8 cellular contexts compared by ENCODE assay signal in the genomic region with DNA sequence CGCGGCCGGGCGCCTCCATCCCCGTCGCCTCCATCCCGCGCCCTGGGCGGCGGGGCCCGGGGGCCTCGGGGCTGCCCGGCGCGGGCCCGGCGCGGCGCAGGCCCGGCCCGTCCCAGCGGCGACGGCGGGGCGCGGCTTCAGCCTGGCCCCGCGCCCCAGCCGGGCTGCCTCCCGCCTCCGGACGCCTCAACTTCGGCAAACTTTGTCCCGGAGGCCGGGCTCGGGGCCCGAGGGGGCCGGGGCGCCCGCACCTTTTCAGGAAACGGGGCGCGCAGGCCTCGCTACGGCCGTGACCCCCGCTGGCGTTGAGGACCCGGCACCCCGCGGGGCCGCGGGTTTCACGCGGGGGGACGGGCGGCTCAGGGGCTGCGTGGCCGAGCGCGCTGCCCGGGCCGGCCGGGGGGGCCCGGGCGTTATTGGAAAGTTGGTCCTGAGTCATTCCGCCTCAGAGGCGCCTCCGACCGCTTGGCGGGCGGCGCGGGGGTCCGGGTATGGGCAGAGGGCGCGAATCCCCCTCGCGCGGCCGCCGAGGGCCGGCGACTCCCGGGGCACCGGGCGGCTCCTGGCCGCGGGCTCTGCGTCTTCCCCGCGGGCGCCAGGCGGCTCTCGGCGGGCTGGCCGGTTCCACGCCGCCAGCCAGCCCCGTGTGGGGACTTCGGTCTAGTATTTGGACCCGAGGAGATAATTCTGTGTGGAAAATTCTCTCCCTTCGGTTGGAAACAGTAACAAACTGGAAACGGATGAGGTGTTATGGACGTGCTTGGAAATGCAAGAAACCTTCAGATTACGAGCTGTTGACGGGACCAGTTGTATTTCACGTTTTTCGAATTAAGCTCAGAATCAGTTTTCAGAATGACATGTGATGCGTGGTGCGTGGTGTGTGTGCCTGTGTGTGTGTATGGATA. TPM values are rescaled to one million over a fixed set of nuclear protein-coding genes. Genes with fewer than 3 reads are reported as not detected.
A peak's percentile ranks its signal among the peaks of the same experiment; 100 is the strongest.
DNase-seq lines count a peak whose midpoint lies in the region; ATAC-seq and TF ChIP-seq lines count a peak whose summit lies in the region.

No MANE protein-coding gene starts in this region.

- peak; percentile 15 for DNase-seq in DND-41
- DNase-seq in MM.1S, result peak; percentile 16
- peak; percentile 30 for DNase-seq in activated naive CD8-positive, alpha-beta T cell treated with anti-CD3 and anti-CD28 coated beads, Interleukin-2, amount 50 U/mL, for 24 hours
- peak in 1 of 2 donors; percentile 27 for DNase-seq in heart right ventricle
- no peak for DNase-seq in prostate gland (ENCODE audit: low spot score)
- DNase-seq in mesenteric fat pad (ENCODE audit: low spot score), result no peak
- DNase-seq in activated gamma-delta T cell treated with Interleukin-2 at 50 U/mL for 16 hours, result no peak

- H3K27ac ChIP-seq in DND-41 (ENCODE audit: low read length) (peak overlapping the region; percentile 30; the same call in 1 of the 2 replicates), MM.1S (ENCODE audit: low read length) (peak overlapping the region; percentile 18; the same call in 1 of the 2 replicates), heart right ventricle (peak overlapping the region; percentile 48 to 94 (median 85)), prostate gland (peak overlapping the region; percentile 74 to 79)

- peaks cover 68% of the 10 kb centered on the region for H3K4me1 Mint-ChIP-seq in activated naive CD8-positive, alpha-beta T cell treated with anti-CD3 and anti-CD28 coated beads, Interleukin-2, amount 50 U/mL, for 24 hours

- H3K36me3 ChIP-seq in DND-41 (ENCODE audit: insufficient read depth, low read length), result peaks cover 6% of the 10 kb centered on the region; the same call in 1 of the 2 replicates
- no peaks in the 10 kb centered on the region for H3K36me3 ChIP-seq in MM.1S (replicated peaks; ENCODE audit: insufficient read depth, low read length)
- no peaks in the 10 kb centered on the region for H3K36me3 ChIP-seq in heart right ventricle
- no peaks in the 10 kb centered on the region for H3K36me3 ChIP-seq in prostate gland

- H3K27ac Mint-ChIP-seq in activated naive CD8-positive, alpha-beta T cell treated with anti-CD3 and anti-CD28 coated beads, Interleukin-2, amount 50 U/mL, for 24 hours, result peak overlapping the region; percentile 97

- H3K79me2 ChIP-seq in DND-41 (ENCODE audit: insufficient read depth, low read length), result peaks cover 53% of the 10 kb centered on the region
- H3K79me2 ChIP-seq in MM.1S (ENCODE audit: low read length), result peaks cover 46% of the 10 kb centered on the region

- no peaks in the 10 kb centered on the region for H3K27me3 ChIP-seq in DND-41 (ENCODE audit: insufficient read depth, low read length, poor library complexity)
- no peaks in the 10 kb centered on the region for H3K27me3 ChIP-seq in MM.1S (replicated peaks; ENCODE audit: insufficient read depth, low read length)
- H3K27me3 ChIP-seq in heart right ventricle, result no peaks in the 10 kb centered on the region
- H3K27me3 ChIP-seq in prostate gland (replicated peaks; ENCODE audit: insufficient read depth), result no peaks in the 10 kb centered on the region

- H3K4me3 ChIP-seq in DND-41 (ENCODE audit: low read depth in 1 of 2, low read length in 2 of 2), result peak overlapping the region; percentile 59 to 62; a peak in 3 of 4 replicates
- peak overlapping the region; percentile 82 for H3K4me3 ChIP-seq in MM.1S (ENCODE audit: low read length)
- peak overlapping the region; percentile 1 to 94 (median 71) for H3K4me3 ChIP-seq in heart right ventricle
- H3K4me3 ChIP-seq in prostate gland, result peak overlapping the region; percentile 69 to 87

- H3K4me2 ChIP-seq in DND-41 (ENCODE audit: insufficient read depth, low read length) (peak overlapping the region; percentile 88), MM.1S (ENCODE audit: low read depth, low read length) (peak overlapping the region; percentile 79)

- H3K9me3 ChIP-seq in DND-41 (ENCODE audit: insufficient read depth, low read length, severe bottlenecking), result no peaks in the 10 kb centered on the region
- H3K9me3 ChIP-seq in MM.1S (replicated peaks; ENCODE audit: insufficient read depth, low read length), result no peaks in the 10 kb centered on the region
- no peaks in the 10 kb centered on the region for H3K9me3 ChIP-seq in heart right ventricle
- no peaks in the 10 kb centered on the region for H3K9me3 ChIP-seq in prostate gland

- H3K9ac ChIP-seq in DND-41 (ENCODE audit: low read depth, low read length) (peak overlapping the region; percentile 87), MM.1S (ENCODE audit: low read length) (peak overlapping the region; percentile 62)

- no peaks in the 10 kb centered on the region; the same call in 1 of the 2 replicates for H3F3A ChIP-seq in MM.1S (ENCODE audit: insufficient read depth, low read length)

- 0 to 1% methylated on average over 77 to 112 of the region's 112 CpGs for WGBS in heart right ventricle, 2 donors
- 2% methylated on average over 69 of the region's 112 CpGs for WGBS in prostate gland

- H3K9me2 ChIP-seq in MM.1S (replicated peaks; ENCODE audit: insufficient read depth, low read length), result no peaks in the 10 kb centered on the region

- no peaks in the 10 kb centered on the region for H3K27me3 Mint-ChIP-seq in activated naive CD8-positive, alpha-beta T cell treated with anti-CD3 and anti-CD28 coated beads, Interleukin-2, amount 50 U/mL, for 24 hours

- intact Hi-C loops in heart right ventricle (cut with DNase I), result loop anchor here in 6 of 10 donors (5.0 to 10.0 kb wide), 2 partner anchors 137 to 139 kb away; no protein-coding TSS in a partner anchor
- intact Hi-C loops in prostate gland (cut with DNase I), result no loop called here

- no peak for TF ChIP-seq POLR2A in prostate gland (IDR thresholded peaks at IDR 0.05)

- H4K20me1 ChIP-seq in DND-41 (ENCODE audit: insufficient read depth, low read length) (peaks cover 30% of the 10 kb centered on the region), MM.1S (ENCODE audit: insufficient read depth, low read length) (no peaks in the 10 kb centered on the region)

- H3K4me1 ChIP-seq in DND-41 (ENCODE audit: insufficient read depth, low read length) (peaks cover 36% of the 10 kb centered on the region), MM.1S (ENCODE audit: low read length) (peaks cover 15% of the 10 kb centered on the region; the same call in 1 of the 2 replicates), heart right ventricle (peaks cover 0 to 51% (median 16%) of the 10 kb centered on the region in 9 donors), prostate gland (replicated peaks) (no peaks in the 10 kb centered on the region)

- peaks cover 30% of the 10 kb centered on the region for H3K36me3 Mint-ChIP-seq in activated naive CD8-positive, alpha-beta T cell treated with anti-CD3 and anti-CD28 coated beads, Interleukin-2, amount 50 U/mL, for 24 hours (ENCODE audit: low read depth)

- peak overlapping the region; percentile 95 for H3K4me3 Mint-ChIP-seq in activated naive CD8-positive, alpha-beta T cell treated with anti-CD3 and anti-CD28 coated beads, Interleukin-2, amount 50 U/mL, for 24 hours

- ATAC-seq in DND-41 (ENCODE audit: insufficient read depth, low read depth) (peak; percentile 25; the same call in 2 of the 3 replicates), GM21717 (IDR thresholded peaks at IDR 0.05; ENCODE audit: unreplicated experiment) (peak; percentile 5), heart right ventricle (peak in 4 of 8 donors; percentile 8 to 49 (median 36))
- peak; percentile 0 for ATAC-seq in activated naive CD8-positive, alpha-beta T cell treated with anti-CD3 and anti-CD28 coated beads, Interleukin-2, amount 50 U/mL, for 24 hours

- H2AFZ ChIP-seq in DND-41 (ENCODE audit: low read depth, low read length), result peak overlapping the region; percentile 65
- no peak overlapping the region for H2AFZ ChIP-seq in MM.1S (ENCODE audit: low read length)

- no peak for TF ChIP-seq CTCF in DND-41 (IDR thresholded peaks at IDR 0.05; ENCODE audit: borderline replicate concordance, extremely low read depth, low read length, poor library complexity, severe bottlenecking)
- TF ChIP-seq CTCF in MM.1S (IDR thresholded peaks at IDR 0.05; ENCODE audit: low read length), result no peak
- no peak for TF ChIP-seq CTCF in heart right ventricle (IDR thresholded peaks at IDR 0.05)
- TF ChIP-seq CTCF in prostate gland (IDR thresholded peaks at IDR 0.05), result no peak

- H3K9me3 Mint-ChIP-seq in activated naive CD8-positive, alpha-beta T cell treated with anti-CD3 and anti-CD28 coated beads, Interleukin-2, amount 50 U/mL, for 24 hours, result no peaks in the 10 kb centered on the region

RNA-seq across cellular contexts. Expression of a gene that starts 0.7 kb away (rescaled TPM):
- total RNA-seq in heart right ventricle (10 to 100 TPM in 7 of 10 donors, 1 to 10 TPM in 3; 8.4 to 15.6 (median 10.9) TPM), prostate gland (10 to 100 TPM in 1 of 2 donors, 1 to 10 TPM in 1; 8.3 to 22.0 TPM), mesenteric fat pad (33.3 TPM)
- polyA plus RNA-seq in heart right ventricle, result 1 to 10 TPM; 2.3 to 2.7 TPM

Comparison
In these comparisons a context has a peak if more than half of its experiments do, and no peak if none do; other contexts are left out.
1. DNase-seq: peak in DND-41 (single experiment), MM.1S (single experiment) and activated naive CD8-positive, alpha-beta T cell treated with anti-CD3 and anti-CD28 coated beads, Interleukin-2, amount 50 U/mL, for 24 hours (single experiment); none in prostate gland (single experiment), mesenteric fat pad (single experiment) and activated gamma-delta T cell treated with Interleukin-2 at 50 U/mL for 16 hours (single experiment).
2. H3K27ac ChIP-seq: peak in every context shown above with its lines; median percentile 85 in heart right ventricle; 76 in prostate gland; 30 in DND-41; 18 in MM.1S.
3. Peak in every context shown above with its lines, with median percentiles within 50 percentile points of each other: H3K4me3 ChIP-seq.